ENCODE assay signal across 8 cellular contexts in genomic region chr2:64654063-64654811, GRCh38. TPM values are rescaled to one million over a fixed set of nuclear protein-coding genes. Genes with fewer than 3 reads are reported as not detected.
DNase-seq lines count a peak whose midpoint lies in the region; ATAC-seq and TF ChIP-seq lines count a peak whose summit lies in the region.

No MANE protein-coding gene starts in this region.

- H3K27me3 ChIP-seq in liver (ENCODE audit: control insufficient read depth in 4 of 4, insufficient read depth in 4 of 4, low read length in 3 of 4), result no peaks in the 10 kb centered on the region

- peak overlapping the region; percentile 98 to 99 for H3K27ac ChIP-seq in liver (ENCODE audit: low read depth in 1 of 2, low read length in 2 of 2)

- H3K9ac ChIP-seq in liver (ENCODE audit: low read depth in 1 of 2, low read length in 2 of 2), result peak overlapping the region; percentile 85 to 94

- peaks cover 40% of the 10 kb centered on the region for H3K4me1 Mint-ChIP-seq in chondrocyte (ENCODE audit: low read depth)

- peak overlapping the region; percentile 76 for H3K4me3 Mint-ChIP-seq in chondrocyte (ENCODE audit: unreplicated experiment)

- under 1% methylated on average over 70 of the region's 70 CpGs for WGBS in liver

- H3K4me1 ChIP-seq in liver (ENCODE audit: control insufficient read depth in 4 of 4, insufficient read depth in 4 of 4, low read length in 3 of 4), result peaks cover 6 to 34% (median 23%) of the 10 kb centered on the region in 4 donors

- peak overlapping the region; percentile 72 to 98 (median 86) for H3K4me3 ChIP-seq in liver (ENCODE audit: low read depth in 1 of 3, low read length in 3 of 3)

- H3K9me3 Mint-ChIP-seq in chondrocyte (ENCODE audit: low read depth), result no peaks in the 10 kb centered on the region

- H3K36me3 ChIP-seq in liver (ENCODE audit: control insufficient read depth in 4 of 4, insufficient read depth in 3 of 4, low read depth in 1 of 4, low read length in 3 of 4), result no peaks in the 10 kb centered on the region

- H3K36me3 Mint-ChIP-seq in chondrocyte (ENCODE audit: low read depth), result no peaks in the 10 kb centered on the region

- H3K27me3 Mint-ChIP-seq in chondrocyte (ENCODE audit: low read depth), result no peaks in the 10 kb centered on the region

- no peak for TF ChIP-seq RAD21 in liver (IDR thresholded peaks at IDR 0.05)

- peak; percentile 17 for TF ChIP-seq CTCF in chondrocyte (IDR thresholded peaks at IDR 0.05)
- no peak for TF ChIP-seq CTCF in liver (IDR thresholded peaks at IDR 0.05; ENCODE audit: low read depth, low read length, missing input control)

- H3K27ac Mint-ChIP-seq in chondrocyte (ENCODE audit: unreplicated experiment), result peak overlapping the region; percentile 93

- DNase-seq in A172 (ENCODE audit: low spot score) (peak; percentile 83), NCI-H345 (lab: John Stamatoyannopoulos, UW) (peak; percentile 81), chondrocyte (ENCODE audit: low spot score) (peak; percentile 96)
- DNase-seq in activated CD4-positive, alpha-beta T cell treated with anti-CD3 and anti-CD28 coated beads for 1 hour, result peak; percentile 50
- DNase-seq in stimulated activated CD8-positive, alpha-beta memory T cell treated with anti-CD3 and anti-CD28 coated beads, Interleukin-15, amount 100 ng/mL, for 4 hours (ENCODE audit: low read depth in 2 of 2), result peak; percentile 48 to 56

- no peaks in the 10 kb centered on the region for H3K9me3 ChIP-seq in liver (ENCODE audit: control insufficient read depth in 4 of 4, low read length in 3 of 4)

- ATAC-seq in GM18520 (IDR thresholded peaks at IDR 0.05; ENCODE audit: unreplicated experiment), result peak; percentile 19
- ATAC-seq in HG03045 (IDR thresholded peaks at IDR 0.05; ENCODE audit: unreplicated experiment), result peak; percentile 40

TF ChIP-seq in liver, 16 proteins besides CTCF, POLR2A, EP300 and RAD21:
- TF ChIP-seq ATF3 (IDR thresholded peaks at IDR 0.05), result no peak
- TF ChIP-seq NR2F2 (IDR thresholded peaks at IDR 0.05), result no peak
- no peak for TF ChIP-seq TAF1 (conservative IDR thresholded peaks at IDR 0.05)

RNA-seq across cellular contexts. Expression of gene SERTAD2, which starts 0.5 kb away (rescaled TPM):
- total RNA-seq in A172 (2014; rRNA removed; shearing (Covaris generic)), result 6.4 and 10.3 TPM in 2 replicates
- total RNA-seq in chondrocyte, result 18.1 to 20.5 TPM (median 20.3 TPM) in 3 replicates
- 10 to 100 TPM in 1 of 2 donors, 1 to 10 TPM in 1; 5.8 to 13.3 TPM for total RNA-seq in liver
- 1 to 10 TPM; 5.1 to 7.1 TPM for polyA plus RNA-seq in liver

Comparison
In these comparisons a context has a peak if more than half of its experiments do, and no peak if none do; other contexts are left out.
1. Peak in every context shown above with its lines: DNase-seq, ATAC-seq, H3K4me3 ChIP-seq and H3K27ac ChIP-seq.